ENCODE assay signal across 10 cellular contexts in the genomic region with DNA sequence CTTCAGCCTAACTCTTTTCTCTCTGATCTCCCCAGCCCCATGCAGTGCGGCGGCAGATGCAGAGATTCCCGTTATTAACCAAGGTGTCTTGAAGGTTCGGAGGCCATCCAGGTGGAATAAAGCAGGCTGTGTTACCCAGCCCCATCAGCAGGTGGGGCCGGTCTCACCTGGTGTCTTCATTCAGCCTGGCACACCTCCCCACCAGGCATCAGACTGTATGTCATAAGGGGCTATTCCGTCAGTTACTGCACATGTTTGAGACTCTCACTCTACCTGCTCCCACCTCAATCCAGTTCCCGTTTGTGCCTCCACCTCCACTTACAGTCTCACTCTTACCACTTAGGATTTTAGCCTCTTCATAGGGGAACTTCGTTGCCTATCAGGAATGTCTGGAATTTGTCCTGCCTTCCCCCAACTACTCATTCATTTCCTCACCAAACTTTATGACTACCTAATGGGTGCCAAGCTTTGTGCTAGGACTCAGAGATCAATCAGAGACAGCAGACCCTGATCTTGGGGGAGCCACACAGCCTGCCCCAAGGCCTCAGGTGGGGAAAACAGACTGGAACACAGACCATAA.
DNase-seq lines count a peak whose midpoint lies in the region; ATAC-seq, FAIRE-seq and TF ChIP-seq lines count a peak whose summit lies in the region.
"Had no signal": no experiment of that assay in that cellular context is flagged by ENCODE, and none has a peak within 500 bp of the region (broad histone marks: within the 10 kb centered on the region; RNA-seq: fewer than 3 reads in every experiment).

No MANE protein-coding gene starts in this region.

- no peak for TF ChIP-seq RAD21 in SK-N-SH (IDR thresholded peaks at IDR 0.05; ENCODE audit: low read length)

- TF ChIP-seq EP300 in SK-N-SH (IDR thresholded peaks at IDR 0.05; ENCODE audit: borderline replicate concordance in 1 of 2, low read depth in 1 of 2, low read length in 1 of 2), result no peak

- H3K9ac ChIP-seq in SK-N-SH, result no peak overlapping the region

- H3K4me2 ChIP-seq in SK-N-SH, result no peak overlapping the region

- POLR2A ChIA-PET in SK-N-SH (lab: Yijun Ruan, JAX), result no interaction called here

- H3K36me3 ChIP-seq in SK-N-SH (replicated peaks in 1 of 2; ENCODE audit: control insufficient read depth in 1 of 2, insufficient read depth in 2 of 2, low read length in 1 of 2), result no peaks in the 10 kb centered on the region
- no peaks in the 10 kb centered on the region for H3K36me3 ChIP-seq in small intestine (ENCODE audit: control insufficient read depth in 2 of 2, insufficient read depth in 2 of 2, low read length in 2 of 2)

- H3K4me3 ChIP-seq in SK-N-SH (ENCODE audit: low read depth in 2 of 2, low read length in 1 of 2), result no peak overlapping the region
- no peak overlapping the region for H3K4me3 ChIP-seq in NB4 (ENCODE audit: low read depth, low read length)
- H3K4me3 ChIP-seq in fibroblast of mammary gland (ENCODE audit: control insufficient read depth, low read depth, low read length), result no peak overlapping the region
- H3K4me3 ChIP-seq in small intestine (ENCODE audit: low read depth in 1 of 2, low read length in 2 of 2), result no peak overlapping the region

- TF ChIP-seq CTCF in SK-N-SH (IDR thresholded peaks at IDR 0.05) (peak; percentile 23; the same call in 1 of the 2 replicates), NB4 (IDR thresholded peaks at IDR 0.05; ENCODE audit: low read depth, low read length) (peak; percentile 17), fibroblast of mammary gland (conservative IDR thresholded peaks at IDR 0.05; ENCODE audit: control insufficient read depth, insufficient read depth, low read depth, low read length) (peak; percentile 11)

- CTCF ChIA-PET in SK-N-SH (lab: Yijun Ruan, JAX), result interaction anchor here (1.2 to 1.6 kb wide), 3 partner anchors 12 to 21 kb away, joined by 3 to 6 read pairs (median 5); no protein-coding TSS in a partner anchor

- no peaks in the 10 kb centered on the region for H3K27me3 ChIP-seq in SK-N-SH (ENCODE audit: insufficient read depth)
- H3K27me3 ChIP-seq in small intestine (ENCODE audit: control insufficient read depth in 2 of 2, insufficient read depth in 2 of 2, low read length in 2 of 2), result no peaks in the 10 kb centered on the region

- ATAC-seq in SK-N-SH treated with all-trans-retinoic acid at 6 μM for 48 hours (no peak), HG02852 (IDR thresholded peaks at IDR 0.05; ENCODE audit: unreplicated experiment) (no peak)
- ATAC-seq: naive thymus-derived CD4-positive, alpha-beta T cell had no signal

- H4K20me1 ChIP-seq in SK-N-SH (ENCODE audit: insufficient read depth), result no peaks in the 10 kb centered on the region

- TF ChIP-seq POLR2A in NB4 (IDR thresholded peaks at IDR 0.05; ENCODE audit: extremely low read depth, insufficient read length), result no peak

- H3K4me1 ChIP-seq in SK-N-SH (ENCODE audit: control insufficient read depth in 1 of 2, insufficient read depth in 2 of 2, low read depth in 1 of 2, low read length in 1 of 2) (no peaks in the 10 kb centered on the region; a peak in 1 of 4 replicates), small intestine (ENCODE audit: control insufficient read depth in 2 of 2, insufficient read depth in 1 of 2, low read depth in 1 of 2, low read length in 1 of 2) (no peaks in the 10 kb centered on the region)

- no peaks in the 10 kb centered on the region for H3K79me2 ChIP-seq in SK-N-SH (ENCODE audit: insufficient read depth)

- H3K9me2 ChIP-seq in SK-N-SH, result no peaks in the 10 kb centered on the region

- DNase-seq in SK-N-SH (no peak), NB4 (ENCODE audit: low read depth) (peak; percentile 11), fibroblast of mammary gland (ENCODE audit: low read depth) (no peak), small intestine (peak; percentile 75), C1 segment of cervical spinal cord (lab: John Stamatoyannopoulos, UW) (no peak), HuH-7 (ENCODE audit: low spot score) (no peak)
- DNase-seq: IMR-90; naive thymus-derived CD4-positive, alpha-beta T cell had no signal

- H3K27ac ChIP-seq in SK-N-SH (ENCODE audit: low read depth in 2 of 2, low read length in 1 of 2) (no peak overlapping the region), small intestine (ENCODE audit: low read depth in 1 of 2, low read length in 1 of 2) (no peak overlapping the region)

- no peak for FAIRE-seq in small intestine (lab: Jason Lieb, UNC)

- H3K9me3 ChIP-seq in SK-N-SH (no peaks in the 10 kb centered on the region), small intestine (ENCODE audit: control insufficient read depth, low read depth) (no peaks in the 10 kb centered on the region)

- 87% methylated on average over 8 of the region's 8 CpGs for WGBS in SK-N-SH (ENCODE audit: low lambda C conversion rate)
- 14 to 64% (median 39%) methylated on average over 8 of the region's 8 CpGs for WGBS in small intestine, 3 donors

- H3F3A ChIP-seq in SK-N-SH (replicated peaks; ENCODE audit: insufficient read depth), result no peaks in the 10 kb centered on the region

- no peak overlapping the region for H2AFZ ChIP-seq in SK-N-SH (ENCODE audit: low read depth)

TF ChIP-seq in SK-N-SH, 30 proteins besides CTCF, POLR2A, EP300 and RAD21:
- TF ChIP-seq NRF1 (IDR thresholded peaks at IDR 0.05; ENCODE audit: low read depth, low read length) (no peak), RFX5 (IDR thresholded peaks at IDR 0.05; ENCODE audit: low read length) (no peak), FOXM1 (IDR thresholded peaks at IDR 0.05; ENCODE audit: low read depth) (no peak), FOSL2 (IDR thresholded peaks at IDR 0.05; ENCODE audit: borderline replicate concordance, low read depth) (no peak)
- TF ChIP-seq, protein P1, sequence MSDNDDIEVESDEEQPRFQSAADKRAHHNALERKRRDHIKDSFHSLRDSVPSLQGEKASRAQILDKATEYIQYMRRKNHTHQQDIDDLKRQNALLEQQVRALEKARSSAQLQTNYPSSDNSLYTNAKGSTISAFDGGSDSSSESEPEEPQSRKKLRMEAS (IDR thresholded peaks at IDR 0.05; ENCODE audit: low read depth), result no peak

TF ChIP-seq in SK-N-SH treated with all-trans-retinoic acid at 6 μM for 48 hours, 23 proteins besides CTCF, POLR2A, EP300 and RAD21 (continues in another document):
- no peak for TF ChIP-seq PPARA (CRISPR knock-in tag; IDR thresholded peaks at IDR 0.05; ENCODE audit: borderline replicate concordance)
- TF ChIP-seq ESRRG (CRISPR knock-in tag; IDR thresholded peaks at IDR 0.05), result no peak
- no peak for TF ChIP-seq ZNF565 (CRISPR knock-in tag; conservative IDR thresholded peaks at IDR 0.05; ENCODE audit: low read depth)
- no peak for TF ChIP-seq ZNF8 (CRISPR knock-in tag; IDR thresholded peaks at IDR 0.05)
- TF ChIP-seq ARNTL (CRISPR knock-in tag; IDR thresholded peaks at IDR 0.05; ENCODE audit: borderline replicate concordance, low read depth), result no peak
- no peak for TF ChIP-seq RARB (CRISPR knock-in tag; IDR thresholded peaks at IDR 0.05)
- TF ChIP-seq ZNF70 (CRISPR knock-in tag; IDR thresholded peaks at IDR 0.05), result no peak
- no peak for TF ChIP-seq TOX (CRISPR knock-in tag; IDR thresholded peaks at IDR 0.05; ENCODE audit: borderline replicate concordance)
- TF ChIP-seq, protein P2, sequence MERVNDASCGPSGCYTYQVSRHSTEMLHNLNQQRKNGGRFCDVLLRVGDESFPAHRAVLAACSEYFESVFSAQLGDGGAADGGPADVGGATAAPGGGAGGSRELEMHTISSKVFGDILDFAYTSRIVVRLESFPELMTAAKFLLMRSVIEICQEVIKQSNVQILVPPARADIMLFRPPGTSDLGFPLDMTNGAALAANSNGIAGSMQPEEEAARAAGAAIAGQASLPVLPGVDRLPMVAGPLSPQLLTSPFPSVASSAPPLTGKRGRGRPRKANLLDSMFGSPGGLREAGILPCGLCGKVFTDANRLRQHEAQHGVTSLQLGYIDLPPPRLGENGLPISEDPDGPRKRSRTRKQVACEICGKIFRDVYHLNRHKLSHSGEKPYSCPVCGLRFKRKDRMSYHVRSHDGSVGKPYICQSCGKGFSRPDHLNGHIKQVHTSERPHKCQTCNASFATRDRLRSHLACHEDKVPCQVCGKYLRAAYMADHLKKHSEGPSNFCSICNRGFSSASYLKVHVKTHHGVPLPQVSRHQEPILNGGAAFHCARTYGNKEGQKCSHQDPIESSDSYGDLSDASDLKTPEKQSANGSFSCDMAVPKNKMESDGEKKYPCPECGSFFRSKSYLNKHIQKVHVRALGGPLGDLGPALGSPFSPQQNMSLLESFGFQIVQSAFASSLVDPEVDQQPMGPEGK (CRISPR knock-in tag; IDR thresholded peaks at IDR 0.05; ENCODE audit: borderline replicate concordance), result no peak
- no peak for TF ChIP-seq OSR1 (CRISPR knock-in tag; IDR thresholded peaks at IDR 0.05)
- TF ChIP-seq ZC3H10 (CRISPR knock-in tag; IDR thresholded peaks at IDR 0.05), result no peak
- no peak for TF ChIP-seq BACH2 (CRISPR knock-in tag; IDR thresholded peaks at IDR 0.05; ENCODE audit: borderline replicate concordance)
- no peak for TF ChIP-seq ISL1 (CRISPR knock-in tag; IDR thresholded peaks at IDR 0.05)
- TF ChIP-seq, protein P3, sequence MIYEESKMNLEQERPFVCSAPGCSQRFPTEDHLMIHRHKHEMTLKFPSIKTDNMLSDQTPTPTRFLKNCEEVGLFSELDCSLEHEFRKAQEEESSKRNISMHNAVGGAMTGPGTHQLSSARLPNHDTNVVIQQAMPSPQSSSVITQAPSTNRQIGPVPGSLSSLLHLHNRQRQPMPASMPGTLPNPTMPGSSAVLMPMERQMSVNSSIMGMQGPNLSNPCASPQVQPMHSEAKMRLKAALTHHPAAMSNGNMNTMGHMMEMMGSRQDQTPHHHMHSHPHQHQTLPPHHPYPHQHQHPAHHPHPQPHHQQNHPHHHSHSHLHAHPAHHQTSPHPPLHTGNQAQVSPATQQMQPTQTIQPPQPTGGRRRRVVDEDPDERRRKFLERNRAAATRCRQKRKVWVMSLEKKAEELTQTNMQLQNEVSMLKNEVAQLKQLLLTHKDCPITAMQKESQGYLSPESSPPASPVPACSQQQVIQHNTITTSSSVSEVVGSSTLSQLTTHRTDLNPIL (CRISPR knock-in tag; IDR thresholded peaks at IDR 0.05; ENCODE audit: low read depth), result no peak
- TF ChIP-seq SNAI2 (CRISPR knock-in tag; IDR thresholded peaks at IDR 0.05), result no peak
- no peak for TF ChIP-seq GLIS3 (CRISPR knock-in tag; IDR thresholded peaks at IDR 0.05)
- no peak for TF ChIP-seq ZFP30 (CRISPR knock-in tag; IDR thresholded peaks at IDR 0.05)

Comparison
In these comparisons a context has a peak if more than half of its experiments do, and no peak if none do; other contexts are left out.
1. DNase-seq: peak in NB4 (single experiment) and small intestine (single experiment); none in SK-N-SH (single experiment), fibroblast of mammary gland (single experiment), C1 segment of cervical spinal cord (0 of 14) and HuH-7 (single experiment).
2. Peak in every context shown above with its lines, with median percentiles within 50 percentile points of each other: CTCF ChIP-seq.